Comparison of ENCODE assay signal across 35 cellular contexts in genomic region chrX:118148737-118149136, GRCh38. TPM values are rescaled to one million over a fixed set of nuclear protein-coding genes. Genes with fewer than 3 reads are reported as not detected.
"Had no signal": no experiment of that assay in that cellular context is flagged by ENCODE, and none has a peak within 500 bp of the region (broad histone marks: within the 10 kb centered on the region; RNA-seq: fewer than 3 reads in every experiment).

No MANE protein-coding gene starts in this region.

- H3K4me2 ChIP-seq: KMS-11 had no signal

- H3K4me3 ChIP-seq: MG63 had no signal

- H3K27ac ChIP-seq: KMS-11 had no signal

- H3K9me3 ChIP-seq: MG63 had no signal

- DNase-seq: Karpas-422, Kasumi-1, KG1, MG63, MM.1S, MV-4-11, NCI-H1048, NCI-H1092, NCI-H1092 treated with DMSO at 0.1 percent for 48 hours, NCI-H1105, NCI-H1105 treated with DMSO at 0.1 percent for 48 hours, NCI-H1417, NCI-H1417 treated with DMSO at 0.1 percent for 48 hours, NCI-H1436, NCI-H1436 treated with DMSO at 0.1 percent for 48 hours, NCI-H146, NCI-H1694, NCI-H1694 treated with DMSO at 0.1 percent for 48 hours, NCI-H187, NCI-H187 treated with DMSO at 0.1 percent for 48 hours, NCI-H1930, NCI-H2029, NCI-H2029 treated with DMSO at 0.1 percent for 48 hours, NCI-H2081, NCI-H2081 treated with DMSO at 0.1 percent for 48 hours, NCI-H2171, NCI-H2171 treated with DMSO at 0.1 percent for 48 hours, NCI-H2227 treated with DMSO at 0.1 percent for 48 hours, NCI-H226, NCI-H345, NCI-H446, NCI-H446 treated with DMSO at 0.1 percent for 48 hours, NCI-H510A had no signal

- H3K36me3 ChIP-seq: MG63 had no signal

- H3K27me3 ChIP-seq: MG63 had no signal

- H3K9ac ChIP-seq: KMS-11 had no signal

RNA-seq across cellular contexts. Expression of gene KLHL13, which starts 32.1 kb away (rescaled TPM):
- total RNA-seq: LHCN-M2 had no signal
